ENCODE assay signal across 11 cellular contexts in genomic region chr20:52533401-52533800, GRCh38.
"Had no signal": no experiment of that assay in that cellular context is flagged by ENCODE, and none has a peak within 500 bp of the region (broad histone marks: within the 10 kb centered on the region; RNA-seq: fewer than 3 reads in every experiment).

No MANE protein-coding gene starts in this region.

- H3K4me3 ChIP-seq: GM23248, GM23338, HAP-1 had no signal

- H3K4me1 ChIP-seq: HAP-1 had no signal

- ATAC-seq: GM23338, HCT116 had no signal

- H3K4me1 Mint-ChIP-seq: H9 had no signal

- H3K27ac Mint-ChIP-seq: GM23338, H9, HFFc6 had no signal

- FAIRE-seq: H1, H54 had no signal

- H3K4me2 ChIP-seq: GM23338 had no signal

- H3K9ac ChIP-seq: GM23248 had no signal

- DNase-seq: GM23248, GOT3, H7, H9, HCEC 1CT, HFFc6 had no signal

- H3K4me3 Mint-ChIP-seq: GM23338, H9, HFFc6 had no signal

- H3K36me3 ChIP-seq: HAP-1 had no signal

- H3K27ac ChIP-seq: GM23248 had no signal

- H2AFZ ChIP-seq: GM23248, GM23338 had no signal

- H3K9me3 ChIP-seq: HAP-1 had no signal
